15 cellular contexts compared by ENCODE assay signal in the genomic region with DNA sequence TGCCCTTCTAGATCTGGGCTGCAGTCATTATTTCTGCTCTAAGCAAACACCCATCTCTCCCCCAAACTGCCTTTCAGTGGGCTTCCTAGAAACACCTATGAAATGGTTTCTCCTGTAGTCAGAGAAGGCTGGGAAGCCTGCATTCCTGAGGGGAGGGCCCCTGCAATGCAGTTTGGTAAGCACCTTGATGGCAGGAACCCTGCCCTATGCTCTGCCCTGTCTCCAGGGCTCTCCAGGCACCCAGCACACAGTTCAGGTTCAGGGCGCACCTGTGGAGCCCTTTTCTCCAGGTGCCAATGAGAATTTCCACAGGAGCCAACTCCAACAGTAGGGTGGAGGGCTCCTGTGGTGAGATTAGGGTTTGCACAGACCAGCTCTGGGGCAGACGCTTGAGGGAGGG.
DNase-seq lines count a peak whose midpoint lies in the region; ATAC-seq and TF ChIP-seq lines count a peak whose summit lies in the region.
"Had no signal": no experiment of that assay in that cellular context is flagged by ENCODE, and none has a peak within 500 bp of the region (broad histone marks: within the 10 kb centered on the region; RNA-seq: fewer than 3 reads in every experiment).

No MANE protein-coding gene starts in this region.

- H3K18ac ChIP-seq in H9 (ENCODE audit: insufficient read length, low read depth, low read length) (no peak overlapping the region), neuronal stem cell (ENCODE audit: low read length) (no peak overlapping the region)

- H3K4me1 ChIP-seq in H9 (ENCODE audit: insufficient read depth, low read length) (peaks cover 2% of the 10 kb centered on the region; the same call in 1 of the 2 replicates), suprapubic skin (peaks cover 30% of the 10 kb centered on the region), neuronal stem cell (ENCODE audit: control insufficient read depth in 2 of 2, insufficient read depth in 1 of 2, low read depth in 1 of 2, low read length in 2 of 2) (peaks cover 11 to 20% of the 10 kb centered on the region in 2 donors)
- H3K4me1 ChIP-seq: HAP-1, SJSA1 had no signal

- H3K9me3 ChIP-seq in H9 (ENCODE audit: control insufficient read depth, low read depth, low read length) (no peaks in the 10 kb centered on the region), suprapubic skin (no peaks in the 10 kb centered on the region), neuronal stem cell (replicated peaks in 1 of 2; ENCODE audit: control insufficient read depth in 2 of 2, insufficient read depth in 1 of 2, low read depth in 1 of 2, low read length in 2 of 2) (peaks cover 0 to 3% of the 10 kb centered on the region in 2 donors)
- H3K9me3 ChIP-seq: HAP-1, SJSA1 had no signal

- no peaks in the 10 kb centered on the region for H3K79me1 ChIP-seq in H9 (ENCODE audit: insufficient read depth, low read depth, low read length, poor library complexity, severe bottlenecking)
- H3K79me1 ChIP-seq in neuronal stem cell (ENCODE audit: low read depth, low read length), result no peaks in the 10 kb centered on the region

- H3K27ac ChIP-seq in H9 (ENCODE audit: insufficient read length, low read depth, low read length) (no peak overlapping the region), cingulate gyrus (ENCODE audit: low read depth, low read length) (peak overlapping the region; percentile 2), suprapubic skin (peak overlapping the region; percentile 72), neuronal stem cell (replicated peaks; ENCODE audit: low read length) (no peak overlapping the region)
- H3K27ac ChIP-seq: C4-2B, SJSA1 had no signal

- peaks cover 38 to 40% of the 10 kb centered on the region in 2 experiments for H3K4me1 Mint-ChIP-seq in H9
- H3K4me1 Mint-ChIP-seq in natural killer cell treated with Interleukin-12 subunit alpha and Interleukin-12 subunit beta and Interleukin-15 and Interleukin-18, amount 100 ng/mL, for 72 hours (ENCODE audit: low read depth in 2 of 2), result no peaks in the 10 kb centered on the region

- DNase-seq in H9, result peak; percentile 43
- peak; percentile 70 for DNase-seq in islet precursor cell
- no peak for DNase-seq in suprapubic skin (ENCODE audit: low spot score in 2 of 2)
- no peak for DNase-seq in activated CD4-positive, alpha-beta T cell treated with anti-CD3 and anti-CD28 coated beads for 4 hours
- no peak for DNase-seq in natural killer cell treated with Interleukin-12 subunit alpha and Interleukin-12 subunit beta and Interleukin-15 and Interleukin-18, amount 100 ng/mL, for 72 hours (ENCODE audit: low spot score)
- DNase-seq in NCI-H146 treated with DMSO at 0.1 percent for 48 hours (lab: John Stamatoyannopoulos, UW; ENCODE audit: unreplicated experiment), result no peak
- no peak for DNase-seq in neuronal stem cell (ENCODE audit: low spot score)
- DNase-seq: DMS 273 treated with DMSO at 0.1 percent for 48 hours, GF-D8, KG1, NCI-H1436 treated with DMSO at 0.1 percent for 48 hours had no signal

- H3K23me2 ChIP-seq in H9 (ENCODE audit: insufficient read length, low read depth, low read length, poor library complexity, severe bottlenecking), result no peaks in the 10 kb centered on the region

- no peak overlapping the region for H2BK15ac ChIP-seq in H9 (ENCODE audit: low read depth, low read length)
- no peak overlapping the region for H2BK15ac ChIP-seq in neuronal stem cell (ENCODE audit: low read length)

- no peak overlapping the region for H4K5ac ChIP-seq in H9 (ENCODE audit: insufficient read length, low read depth, low read length)

- no peak overlapping the region for H3K4me3 Mint-ChIP-seq in H9
- no peak overlapping the region for H3K4me3 Mint-ChIP-seq in natural killer cell treated with Interleukin-12 subunit alpha and Interleukin-12 subunit beta and Interleukin-15 and Interleukin-18, amount 100 ng/mL, for 72 hours

- H3K27me3 Mint-ChIP-seq in H9 (ENCODE audit: low read depth), result no peaks in the 10 kb centered on the region
- H3K27me3 Mint-ChIP-seq in natural killer cell treated with Interleukin-12 subunit alpha and Interleukin-12 subunit beta and Interleukin-15 and Interleukin-18, amount 100 ng/mL, for 72 hours, result peaks cover 0 to 8% of the 10 kb centered on the region in 2 donors

- H4K8ac ChIP-seq in H9 (replicated peaks; ENCODE audit: insufficient read length, low read depth, low read length), result no peak overlapping the region
- no peak overlapping the region for H4K8ac ChIP-seq in neuronal stem cell (ENCODE audit: low read depth, low read length)

- H3K27me3 ChIP-seq in H9 (ENCODE audit: insufficient read depth, low read length) (no peaks in the 10 kb centered on the region), suprapubic skin (no peaks in the 10 kb centered on the region), neuronal stem cell (ENCODE audit: control insufficient read depth in 3 of 3, insufficient read depth in 3 of 3, low read depth in 1 of 3, low read length in 3 of 3) (peaks cover 0 to 2% (median 0%) of the 10 kb centered on the region in 3 experiments)

- no peak overlapping the region for H2BK12ac ChIP-seq in H9 (ENCODE audit: insufficient read length, low read depth, low read length)
- no peak overlapping the region for H2BK12ac ChIP-seq in neuronal stem cell (ENCODE audit: low read length)

- H3K14ac ChIP-seq in H9 (ENCODE audit: insufficient read depth, low read length) (no peak overlapping the region), neuronal stem cell (ENCODE audit: low read length) (no peak overlapping the region)

- H3K23ac ChIP-seq in H9 (ENCODE audit: insufficient read length, low read depth, low read length) (no peak overlapping the region), neuronal stem cell (ENCODE audit: low read depth, low read length, poor library complexity) (no peak overlapping the region)

- H3K36me3 ChIP-seq in suprapubic skin (no peaks in the 10 kb centered on the region), neuronal stem cell (replicated peaks in 1 of 2; ENCODE audit: control insufficient read depth in 2 of 2, insufficient read depth in 2 of 2, low read length in 2 of 2) (no peaks in the 10 kb centered on the region)
- H3K36me3 ChIP-seq: HAP-1, SJSA1 had no signal

- ATAC-seq in natural killer cell treated with Interleukin-12 subunit alpha and Interleukin-12 subunit beta and Interleukin-15 and Interleukin-18, amount 100 ng/mL, for 72 hours, result no peak

- peaks cover 6 to 18% of the 10 kb centered on the region in 2 experiments; a peak in 4 of 5 replicates for H3K9me3 Mint-ChIP-seq in H9
- no peaks in the 10 kb centered on the region for H3K9me3 Mint-ChIP-seq in natural killer cell treated with Interleukin-12 subunit alpha and Interleukin-12 subunit beta and Interleukin-15 and Interleukin-18, amount 100 ng/mL, for 72 hours

- H3K27ac Mint-ChIP-seq in H9, result no peak overlapping the region; a peak in 1 of 7 replicates
- H3K27ac Mint-ChIP-seq in natural killer cell treated with Interleukin-12 subunit alpha and Interleukin-12 subunit beta and Interleukin-15 and Interleukin-18, amount 100 ng/mL, for 72 hours, result no peak overlapping the region

- TF ChIP-seq EP300 in suprapubic skin (IDR thresholded peaks at IDR 0.05), result no peak

- TF ChIP-seq CTCF in H9 (conservative IDR thresholded peaks at IDR 0.05), result no peak
- TF ChIP-seq CTCF in suprapubic skin (IDR thresholded peaks at IDR 0.05), result no peak

- no peak for TF ChIP-seq POLR2A in suprapubic skin (IDR thresholded peaks at IDR 0.05)

- H3K4me3 ChIP-seq in suprapubic skin (no peak overlapping the region), neuronal stem cell (ENCODE audit: low read length in 2 of 2) (no peak overlapping the region)
- H3K4me3 ChIP-seq: HAP-1, SJSA1 had no signal

- H3K4me2 ChIP-seq in H9 (ENCODE audit: insufficient read depth, insufficient read length, low read length) (no peak overlapping the region), neuronal stem cell (ENCODE audit: insufficient read depth, low read length, poor library complexity, severe bottlenecking) (no peak overlapping the region)

- no peak overlapping the region for H3K4ac ChIP-seq in H9 (ENCODE audit: low read depth, low read length)
- no peak overlapping the region for H3K4ac ChIP-seq in neuronal stem cell (ENCODE audit: low read length)

- H2BK120ac ChIP-seq in H9 (ENCODE audit: low read depth, low read length, poor library complexity, severe bottlenecking) (no peak overlapping the region), neuronal stem cell (ENCODE audit: low read depth, low read length) (no peak overlapping the region)

- H3K9ac ChIP-seq in H9 (ENCODE audit: extremely low read depth, insufficient read length, low read length), result no peak overlapping the region
- H3K9ac ChIP-seq in neuronal stem cell (ENCODE audit: low read depth, low read length, poor library complexity), result no peak overlapping the region

- no peak overlapping the region for H4K91ac ChIP-seq in H9 (ENCODE audit: insufficient read length, low read depth, low read length)
- H4K91ac ChIP-seq in neuronal stem cell (ENCODE audit: low read depth, low read length, poor library complexity), result no peak overlapping the region

- H2BK5ac ChIP-seq in H9 (ENCODE audit: insufficient read length, low read length), result no peak overlapping the region
- no peak overlapping the region for H2BK5ac ChIP-seq in neuronal stem cell (ENCODE audit: low read length)

- WGBS in H9 (ENCODE audit: extremely low coverage, insufficient read length, low lambda C conversion rate), result no CpG with 5 or more reads among the region's 2 CpGs
- 53% methylated on average over 2 of the region's 2 CpGs for WGBS in suprapubic skin
- no CpG with 5 or more reads among the region's 2 CpGs for WGBS in neuronal stem cell (ENCODE audit: extremely low coverage in 2 of 2, insufficient read length in 2 of 2, insufficient replicate concordance in 1 of 2), 2 donors

- peaks cover 0 to 14% (median 4%) of the 10 kb centered on the region in 3 experiments; a peak in 4 of 7 replicates for H3K36me3 Mint-ChIP-seq in H9 (ENCODE audit: insufficient read depth in 1 of 3, low read depth in 3 of 3)
- no peaks in the 10 kb centered on the region for H3K36me3 Mint-ChIP-seq in natural killer cell treated with Interleukin-12 subunit alpha and Interleukin-12 subunit beta and Interleukin-15 and Interleukin-18, amount 100 ng/mL, for 72 hours

- H2AK5ac ChIP-seq in H9 (ENCODE audit: insufficient read length, low read length) (no peak overlapping the region), neuronal stem cell (ENCODE audit: low read depth, low read length) (no peak overlapping the region)

- H3K79me2 ChIP-seq in H9 (ENCODE audit: insufficient read depth, low read length), result no peaks in the 10 kb centered on the region

- H2BK20ac ChIP-seq in H9 (ENCODE audit: low read depth, low read length, poor library complexity, severe bottlenecking), result no peak overlapping the region

- no peak overlapping the region for H3T11ph ChIP-seq in H9 (ENCODE audit: low read length)

- H3K56ac ChIP-seq in H9 (ENCODE audit: insufficient read length, low read depth, low read length), result no peak overlapping the region

- no peaks in the 10 kb centered on the region for H4K20me1 ChIP-seq in H9 (ENCODE audit: control insufficient read depth, insufficient read depth, insufficient read length)

- H2AFZ ChIP-seq in H9 (ENCODE audit: low read length) (no peak overlapping the region), neuronal stem cell (ENCODE audit: low read length) (no peak overlapping the region)

Comparison
In these comparisons a context has a peak if more than half of its experiments do, and no peak if none do; other contexts are left out.
1. DNase-seq: peak in H9 (single experiment) and islet precursor cell (single experiment); none in suprapubic skin (0 of 2), activated CD4-positive, alpha-beta T cell treated with anti-CD3 and anti-CD28 coated beads for 4 hours (0 of 2), natural killer cell treated with Interleukin-12 subunit alpha and Interleukin-12 subunit beta and Interleukin-15 and Interleukin-18, amount 100 ng/mL, for 72 hours (single experiment), NCI-H146 treated with DMSO at 0.1 percent for 48 hours (single experiment) and neuronal stem cell (single experiment).
2. H3K27ac ChIP-seq: peak in cingulate gyrus (single experiment) and suprapubic skin (single experiment); none in H9 (single experiment) and neuronal stem cell (single experiment).